Comparison of ENCODE assay signal across 8 cellular contexts in the genomic region with DNA sequence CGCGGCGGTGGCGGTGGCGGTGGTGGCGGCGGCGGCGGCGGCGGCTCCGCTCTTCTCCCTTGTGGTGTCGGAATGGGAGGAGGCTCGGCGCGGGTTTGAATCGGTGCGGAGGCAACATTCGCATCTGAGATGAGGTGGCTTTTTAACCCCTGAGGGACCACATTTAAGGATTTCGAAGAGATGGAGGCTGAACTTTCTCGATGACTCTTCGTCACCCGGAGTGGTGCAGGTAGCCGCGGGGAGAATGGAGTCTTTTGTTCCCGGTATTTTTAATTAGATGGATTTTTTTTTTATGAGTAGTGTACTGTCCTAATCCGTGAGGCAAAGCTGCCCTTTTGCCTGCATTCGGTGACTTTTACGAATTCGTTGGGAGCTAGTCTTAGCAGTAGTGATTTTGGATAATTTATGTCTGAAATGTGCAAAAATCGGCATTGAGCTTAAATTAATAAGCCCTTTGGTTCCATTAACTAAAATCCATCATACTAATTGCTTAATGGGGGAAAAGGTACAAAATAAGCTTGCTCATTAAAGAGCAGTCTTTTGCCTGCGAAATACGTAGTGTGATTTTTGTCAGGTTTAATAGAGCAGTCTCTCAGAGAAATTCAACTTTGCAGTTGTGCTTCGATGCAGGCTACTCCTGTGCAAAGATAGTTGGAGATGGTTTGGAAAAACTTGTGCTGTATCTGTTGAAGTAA.
DNase-seq lines count a peak whose midpoint lies in the region; ATAC-seq and TF ChIP-seq lines count a peak whose summit lies in the region.

No MANE protein-coding gene starts in this region.

- CTCF ChIA-PET in activated CD8-positive, alpha-beta memory T cell treated with anti-CD3 and anti-CD28 coated beads, Interleukin-2, amount 10 ng/mL, durations not matched to agents 7 days and 5 days (lab: Charles Lee), result no interaction called here

- H3K4me3 ChIP-seq in coronary artery (peak overlapping the region; percentile 90), mesodermal cell (ENCODE audit: extremely low read depth, insufficient read depth, low read length, poor library complexity, severe bottlenecking) (peak overlapping the region; percentile 66), uterus (peak overlapping the region; percentile 43 to 84)

- H3K4me1 Mint-ChIP-seq in activated CD8-positive, alpha-beta memory T cell treated with anti-CD3 and anti-CD28 coated beads, Interleukin-2, amount 10 ng/mL, durations not matched to agents 7 days and 5 days, result peaks cover 15% of the 10 kb centered on the region

- no peaks in the 10 kb centered on the region for H3K27me3 ChIP-seq in uterus

- H3K9me3 Mint-ChIP-seq in activated CD8-positive, alpha-beta memory T cell treated with anti-CD3 and anti-CD28 coated beads, Interleukin-2, amount 10 ng/mL, durations not matched to agents 7 days and 5 days (ENCODE audit: low read depth), result no peaks in the 10 kb centered on the region

- 1 to 2% methylated on average over 20 of the region's 34 CpGs for WGBS in mesodermal cell (ENCODE audit: insufficient coverage in 2 of 2), 2 experiments

- H3K27me3 Mint-ChIP-seq in activated CD8-positive, alpha-beta memory T cell treated with anti-CD3 and anti-CD28 coated beads, Interleukin-2, amount 10 ng/mL, durations not matched to agents 7 days and 5 days, result peaks cover 65% of the 10 kb centered on the region

- no peak overlapping the region for H3K27ac Mint-ChIP-seq in activated CD8-positive, alpha-beta memory T cell treated with anti-CD3 and anti-CD28 coated beads, Interleukin-2, amount 10 ng/mL, durations not matched to agents 7 days and 5 days

- no peak for DNase-seq in activated CD8-positive, alpha-beta memory T cell treated with anti-CD3 and anti-CD28 coated beads, Interleukin-2, amount 10 ng/mL, durations not matched to agents 7 days and 5 days
- no peak for DNase-seq in activated CD8-positive, alpha-beta memory T cell treated with anti-CD3 and anti-CD28 coated beads, Interleukin-2, amount 50 U/mL, for 48 hours
- DNase-seq in NCI-H2227 (lab: John Stamatoyannopoulos, UW; ENCODE audit: unreplicated experiment) (peak; percentile 60), coronary artery (ENCODE audit: low spot score) (no peak), uterus (no peak), SHP77 treated with DMSO at 0.1 percent for 48 hours (lab: John Stamatoyannopoulos, UW) (no peak)

- peaks cover 5% of the 10 kb centered on the region for H3K36me3 Mint-ChIP-seq in activated CD8-positive, alpha-beta memory T cell treated with anti-CD3 and anti-CD28 coated beads, Interleukin-2, amount 10 ng/mL, durations not matched to agents 7 days and 5 days

- peak overlapping the region; percentile 55 for H3K4me3 Mint-ChIP-seq in activated CD8-positive, alpha-beta memory T cell treated with anti-CD3 and anti-CD28 coated beads, Interleukin-2, amount 10 ng/mL, durations not matched to agents 7 days and 5 days

- no peaks in the 10 kb centered on the region for H3K9me3 ChIP-seq in mesodermal cell (ENCODE audit: control insufficient read depth, low read length)
- H3K9me3 ChIP-seq in uterus, result no peaks in the 10 kb centered on the region

- no peak for TF ChIP-seq POLR2A in uterus (IDR thresholded peaks at IDR 0.05)

- H3K27ac ChIP-seq in coronary artery, result peak overlapping the region in 1 of 2 donors; percentile 56
- peak overlapping the region; percentile 73 for H3K27ac ChIP-seq in mesodermal cell (ENCODE audit: low read depth, low read length, severe bottlenecking)
- peak overlapping the region; percentile 81 to 92 for H3K27ac ChIP-seq in uterus

- H3K36me3 ChIP-seq in mesodermal cell (ENCODE audit: control insufficient read depth, insufficient read depth, low read length), result no peaks in the 10 kb centered on the region
- no peaks in the 10 kb centered on the region for H3K36me3 ChIP-seq in uterus

- H3K4me1 ChIP-seq in mesodermal cell (ENCODE audit: control insufficient read depth, insufficient read depth, low read length, poor library complexity, severe bottlenecking) (peaks cover 5% of the 10 kb centered on the region), uterus (no peaks in the 10 kb centered on the region)

- no peak for ATAC-seq in activated CD8-positive, alpha-beta memory T cell treated with anti-CD3 and anti-CD28 coated beads, Interleukin-2, amount 10 ng/mL, durations not matched to agents 7 days and 5 days
- no peak for ATAC-seq in HG02588 (IDR thresholded peaks at IDR 0.05; ENCODE audit: unreplicated experiment)

- TF ChIP-seq CTCF in coronary artery (IDR thresholded peaks at IDR 0.05), result no peak
- no peak for TF ChIP-seq CTCF in uterus (IDR thresholded peaks at IDR 0.05)

- intact Hi-C loops in uterus (cut with DNase I; ENCODE audit: low total_unique reads), result no loop called here
